In the genomic region with DNA sequence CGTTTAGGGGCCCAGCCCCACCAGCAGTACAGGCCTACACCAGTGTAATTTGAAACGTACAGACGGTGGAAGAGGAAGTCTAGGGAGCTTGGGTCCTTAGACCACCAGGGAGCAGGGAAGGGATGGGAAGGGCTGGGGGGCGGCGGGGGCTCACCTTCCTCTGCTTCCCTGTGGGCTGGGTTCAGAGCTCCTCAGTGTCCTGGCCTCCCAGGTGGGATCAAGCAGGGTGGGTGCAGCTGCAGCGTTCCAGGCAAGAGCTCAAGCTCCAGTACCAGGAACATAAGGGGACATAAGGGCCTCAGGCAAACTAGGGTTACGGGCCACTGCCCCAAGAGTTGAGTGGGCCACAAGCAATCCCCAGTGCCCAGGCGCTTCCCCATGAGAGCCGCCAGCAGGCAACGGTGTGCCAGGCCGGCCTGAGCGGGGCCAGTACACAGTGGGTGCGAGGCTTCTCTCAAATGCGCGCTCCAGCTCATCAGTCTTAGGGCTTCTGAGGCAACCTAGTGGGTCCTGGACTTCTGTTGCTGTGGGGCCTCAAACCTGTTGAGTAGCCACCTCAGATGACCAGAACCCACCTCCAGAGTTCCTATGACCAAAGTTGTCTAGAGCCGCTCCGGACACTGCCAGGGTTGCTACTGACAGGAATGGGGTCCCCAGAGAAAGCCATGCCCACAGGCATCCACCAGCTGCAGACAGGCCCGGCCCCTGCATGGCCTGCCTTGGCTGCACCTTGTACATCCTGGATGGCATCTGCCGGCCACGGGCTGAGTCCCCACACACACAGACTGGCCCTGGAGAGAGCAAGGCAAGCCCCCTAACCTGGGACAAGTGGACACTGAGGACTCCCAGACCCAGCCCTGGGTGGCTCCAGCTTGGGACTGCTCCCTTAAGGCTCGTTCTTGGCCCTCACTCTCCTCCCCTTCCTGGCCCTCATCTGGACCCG, we compare ENCODE assay signal across 8 cellular contexts. TPM values are rescaled to one million over a fixed set of nuclear protein-coding genes. Genes with fewer than 3 reads are reported as not detected.
DNase-seq lines count a peak whose midpoint lies in the region; ATAC-seq, FAIRE-seq and TF ChIP-seq lines count a peak whose summit lies in the region.
"Had no signal": no experiment of that assay in that cellular context is flagged by ENCODE, and none has a peak within 500 bp of the region (broad histone marks: within the 10 kb centered on the region; RNA-seq: fewer than 3 reads in every experiment).

No MANE protein-coding gene starts in this region.

- POLR2A ChIA-PET in GM12878 (lab: Charles Lee) = interaction anchor here (0.5 to 0.6 kb wide), 4 partner anchors 14 to 74 kb away, joined by 3 to 5 read pairs (median 4); no protein-coding TSS in a partner anchor

- RAD21 ChIA-PET in GM12878 (lab: Charles Lee; ENCODE audit: unreplicated experiment) = interaction anchor here (1.7 kb wide), 1 partner anchor 19 kb away, joined by 8 read pairs; the partner anchor contains the start of gene ANKRD39

- in situ Hi-C loops in GM12878 (cut with MboI) = no loop called here

- BruUV-seq in GM12878 (replicated peaks; lab: Mats Ljungman, UMichigan) = no TSS peak

- 83% methylated on average over 20 of the region's 22 CpGs for WGBS in GM12878 (ENCODE audit: insufficient coverage, insufficient replicate concordance, low lambda C conversion rate, missing lambda C conversion rate)

- TF ChIP-seq POLR2A in GM12878 (IDR thresholded peaks at IDR 0.05; ENCODE audit: low read depth, low read length) = no peak

- peak overlapping the region; percentile 57 for H2AFZ ChIP-seq in GM12878 (ENCODE audit: control insufficient read depth, low read depth, low read length)
- H2AFZ ChIP-seq in parathyroid adenoma = peak overlapping the region; percentile 63
- H2AFZ ChIP-seq: GM23248 had no signal

- CTCF ChIA-PET in GM12878 (lab: Yijun Ruan, JAX) = interaction anchor here (1.8 kb wide), 1 partner anchor 19 kb away, joined by 6 read pairs; the partner anchor contains the start of gene ANKRD39

- DNase-seq in GM12878 (ENCODE audit: low read depth, low spot score) = no peak
- DNase-seq in AG08395 (ENCODE audit: low spot score) = no peak
- DNase-seq in left lung = no peak
- DNase-seq: GM23248 had no signal

- H3K27me3 ChIP-seq in GM12878 (replicated peaks in 1 of 2; ENCODE audit: control insufficient read depth in 2 of 2, insufficient read depth in 2 of 2, low read length in 1 of 2) = no peaks in the 10 kb centered on the region
- H3K27me3 ChIP-seq in parathyroid adenoma (ENCODE audit: control insufficient read depth, insufficient read depth, low read length) = no peaks in the 10 kb centered on the region
- H3K27me3 ChIP-seq in left lung = no peaks in the 10 kb centered on the region

- TF ChIP-seq CTCF in GM12878 (IDR thresholded peaks at IDR 0.05 in 2 of 3, conservative IDR thresholded peaks at IDR 0.05 in 1 of 3; ENCODE audit: control insufficient read depth in 2 of 3, extremely low read depth in 1 of 3, insufficient read depth in 1 of 3, low read depth in 3 of 3, low read length in 3 of 3) (no peak), parathyroid adenoma (IDR thresholded peaks at IDR 0.05) (no peak), left lung (IDR thresholded peaks at IDR 0.05) (no peak)

- H3K9me3 ChIP-seq in GM12878 (replicated peaks; ENCODE audit: control insufficient read depth, insufficient read depth, low read length) (no peaks in the 10 kb centered on the region), parathyroid adenoma (ENCODE audit: control insufficient read depth, low read length) (no peaks in the 10 kb centered on the region), left lung (no peaks in the 10 kb centered on the region)

- no peaks in the 10 kb centered on the region for H4K20me1 ChIP-seq in GM12878 (ENCODE audit: control insufficient read depth, insufficient read depth)

- no peak overlapping the region for H3K4me3 ChIP-seq in GM12878
- H3K4me3 ChIP-seq in parathyroid adenoma (ENCODE audit: low read depth, low read length) = no peak overlapping the region
- H3K4me3 ChIP-seq in left lung = no peak overlapping the region
- H3K4me3 ChIP-seq: GM23248 had no signal

- TF ChIP-seq EP300 in GM12878 (IDR thresholded peaks at IDR 0.05; ENCODE audit: borderline replicate concordance in 1 of 2, control insufficient read depth in 1 of 2, low read depth in 2 of 2, low read length in 2 of 2) = no peak

- no peak for TF ChIP-seq RAD21 in GM12878 (IDR thresholded peaks at IDR 0.05; ENCODE audit: insufficient read depth, low read depth, low read length)

- H3K79me2 ChIP-seq in GM12878 (ENCODE audit: control insufficient read depth, insufficient read depth, low read length) (no peaks in the 10 kb centered on the region), parathyroid adenoma (no peaks in the 10 kb centered on the region)

- ATAC-seq in GM19397 (IDR thresholded peaks at IDR 0.05; ENCODE audit: unreplicated experiment) (peak; percentile 9), HG03342 (IDR thresholded peaks at IDR 0.05; ENCODE audit: unreplicated experiment) (peak; percentile 11), GM12878 (no peak; the same call in 2 of the 3 replicates), left lung (no peak), HG03280 (IDR thresholded peaks at IDR 0.05; ENCODE audit: unreplicated experiment) (no peak)

- SMC1A ChIA-PET in GM12878 (lab: Charles Lee; ENCODE audit: uncharacterized antibody, unreplicated experiment) = no interaction called here

- H3K4me1 ChIP-seq in GM12878 (ENCODE audit: control insufficient read depth, insufficient read depth, low read length) (peaks cover 9% of the 10 kb centered on the region), parathyroid adenoma (peaks cover 19% of the 10 kb centered on the region), left lung (peaks cover 0 to 11% of the 10 kb centered on the region in 2 donors)

- intact Hi-C loops in GM12878 (cut with micrococcal nuclease; ENCODE audit: unreplicated experiment) (no loop called here), left lung (cut with DNase I) (no loop called here)

- H3K9ac ChIP-seq in GM12878 (ENCODE audit: control insufficient read depth, insufficient read depth, low read length) (no peak overlapping the region), parathyroid adenoma (no peak overlapping the region)
- H3K9ac ChIP-seq: GM23248 had no signal

- H3K36me3 ChIP-seq in GM12878 (ENCODE audit: control insufficient read depth in 2 of 2, insufficient read depth in 2 of 2, low read length in 1 of 2) = peaks cover 0 to 4% of the 10 kb centered on the region in 2 experiments; a peak in 2 of 4 replicates
- no peaks in the 10 kb centered on the region for H3K36me3 ChIP-seq in parathyroid adenoma (ENCODE audit: control insufficient read depth, insufficient read depth, low read length)
- peaks cover 0 to 24% of the 10 kb centered on the region in 2 donors for H3K36me3 ChIP-seq in left lung

- H3K27ac ChIP-seq in GM12878 (ENCODE audit: control insufficient read depth, insufficient read depth) (no peak overlapping the region; the same call in 1 of the 2 replicates), parathyroid adenoma (no peak overlapping the region), left lung (no peak overlapping the region)
- H3K27ac ChIP-seq: GM23248 had no signal

- no peak overlapping the region; the same call in 1 of the 2 replicates for H3K4me2 ChIP-seq in GM12878 (ENCODE audit: control insufficient read depth, insufficient read depth)
- H3K4me2 ChIP-seq in parathyroid adenoma (ENCODE audit: low read length) = no peak overlapping the region

- FAIRE-seq in GM12878 (lab: Jason Lieb, UNC) = no peak

RNA-seq across cellular contexts. Expression of gene ANKRD23, which starts 5.2 kb away (rescaled TPM):
- 12.3 and 15.0 TPM in 2 replicates for total RNA-seq in GM12878 (2013; cell fraction: nucleolus; rRNA removed)
- total RNA-seq in GM12878 (2014; rRNA removed) (2.7 and 3.3 TPM in 2 replicates), GM12878 (2014; rRNA removed; fragmentation: Illumina TruSeq; extraction: Trizol) (2.6 and 2.8 TPM in 2 replicates), GM12878 (2021) (3.5 and 3.9 TPM in 2 replicates), left lung (1 to 10 TPM; 3.0 to 3.3 TPM)
- polyA plus RNA-seq in GM12878 (2011; ENCODE audit: low read depth) = 1.00 TPM
- polyA plus RNA-seq in GM12878 (2011; rRNA removed) (1.7 and 2.3 TPM in 2 replicates), GM12878 (2014; fragmentation: Illumina TruSeq; extraction: Trizol) (1.5 and 2.0 TPM in 2 replicates), GM12878 (2014; fragmentation: Nextera tagmentation; extraction: Ambion mirVana) (under 1 TPM; 0.34 to 0.77 TPM), GM12878 (2014; rRNA removed) (5.3 and 6.2 TPM in 2 replicates), GM12878 (2016; fragmentation: Nextera tagmentation; extraction: Ambion mirVana) (1 to 10 TPM; 2.6 to 2.8 TPM)
- 1.1 and 2.2 TPM in 2 replicates for polyA plus RNA-seq in GM12878 (2011; cell fraction: cytosol; rRNA removed)
- polyA plus RNA-seq in GM12878 (2011; cell fraction: nucleus; rRNA removed) = 17.6 and 25.2 TPM in 2 replicates
- polyA plus RNA-seq in GM12878 (2012) = 2.0 and 2.6 TPM in 2 replicates
- 1.6 and 1.9 TPM in 2 replicates for polyA minus RNA-seq in GM12878 (2011; rRNA and poly(A)+ RNA removed)
- polyA minus RNA-seq in GM12878 (2011; cell fraction: cytosol; rRNA and poly(A)+ RNA removed) = 0.94 TPM in 1 of 2 replicates, not detected in the other
- polyA minus RNA-seq in GM12878 (2011; cell fraction: nucleus; rRNA and poly(A)+ RNA removed) = 3.1 and 4.7 TPM in 2 replicates

RNA-seq across cellular contexts. Expression of gene ANKRD39, which starts 19.2 kb away (rescaled TPM):
- 24.3 and 25.0 TPM in 2 replicates for total RNA-seq in GM12878 (2013; cell fraction: nucleolus; rRNA removed)
- 30.0 and 32.1 TPM in 2 replicates for total RNA-seq in GM12878 (2014; rRNA removed)
- 11.2 and 11.5 TPM in 2 replicates for total RNA-seq in GM12878 (2014; rRNA removed; fragmentation: Illumina TruSeq; extraction: Trizol)
- total RNA-seq in GM12878 (2021) = 23.0 and 24.9 TPM in 2 replicates
- polyA plus RNA-seq in GM12878 (2011; ENCODE audit: low read depth) = 8.5 TPM
- polyA plus RNA-seq in GM12878 (2011; rRNA removed) = 9.1 and 18.6 TPM in 2 replicates
- polyA plus RNA-seq in GM12878 (2011; cell fraction: cytosol; rRNA removed) = 18.4 and 28.0 TPM in 2 replicates
- polyA plus RNA-seq in GM12878 (2011; cell fraction: nucleus; rRNA removed) = 25.2 and 29.1 TPM in 2 replicates
- polyA plus RNA-seq in GM12878 (2012) = 16.2 and 19.1 TPM in 2 replicates
- 1.8 and 7.4 TPM in 2 replicates for polyA plus RNA-seq in GM12878 (2014; fragmentation: Illumina TruSeq; extraction: Trizol)
- 10 to 100 TPM; 18.0 to 22.5 TPM for polyA plus RNA-seq in GM12878 (2014; fragmentation: Nextera tagmentation; extraction: Ambion mirVana)
- polyA plus RNA-seq in GM12878 (2014; rRNA removed) = 31.8 and 37.9 TPM in 2 replicates
- 10 to 100 TPM; 30.3 to 36.2 TPM for polyA plus RNA-seq in GM12878 (2016; fragmentation: Nextera tagmentation; extraction: Ambion mirVana)
- polyA minus RNA-seq in GM12878 (2011; rRNA and poly(A)+ RNA removed) = 7.2 and 13.4 TPM in 2 replicates
- polyA minus RNA-seq in GM12878 (2011; cell fraction: cytosol; rRNA and poly(A)+ RNA removed) = 4.2 and 4.8 TPM in 2 replicates
- polyA minus RNA-seq in GM12878 (2011; cell fraction: nucleus; rRNA and poly(A)+ RNA removed) = 4.8 and 9.9 TPM in 2 replicates
- 10 to 100 TPM; 11.8 to 11.9 TPM for total RNA-seq in left lung

RNA-seq across cellular contexts. Expression of gene CNNM3, which starts 22.5 kb away (rescaled TPM):
- 20.3 and 22.8 TPM in 2 replicates for total RNA-seq in GM12878 (2013; cell fraction: nucleolus; rRNA removed)
- total RNA-seq in GM12878 (2014; rRNA removed) (4.0 and 4.7 TPM in 2 replicates), GM12878 (2014; rRNA removed; fragmentation: Illumina TruSeq; extraction: Trizol) (2.8 and 3.2 TPM in 2 replicates), GM12878 (2021) (14.3 and 14.9 TPM in 2 replicates), left lung (10 to 100 TPM; 24.8 to 29.0 TPM)
- 3.6 TPM for polyA plus RNA-seq in GM12878 (2011; ENCODE audit: low read depth)
- polyA plus RNA-seq in GM12878 (2011; rRNA removed) (3.2 and 9.6 TPM in 2 replicates), GM12878 (2014; fragmentation: Illumina TruSeq; extraction: Trizol) (1.8 and 7.9 TPM in 2 replicates), GM12878 (2014; fragmentation: Nextera tagmentation; extraction: Ambion mirVana) (1 to 10 TPM in 1 of 2 experiments, under 1 TPM in 1; 0.72 to 1.9 TPM), GM12878 (2014; rRNA removed) (7.6 and 9.5 TPM in 2 replicates), GM12878 (2016; fragmentation: Nextera tagmentation; extraction: Ambion mirVana) (1 to 10 TPM; 2.6 to 3.0 TPM)
- 12.6 and 16.8 TPM in 2 replicates for polyA plus RNA-seq in GM12878 (2011; cell fraction: cytosol; rRNA removed)
- polyA plus RNA-seq in GM12878 (2011; cell fraction: nucleus; rRNA removed) = 28.6 and 33.7 TPM in 2 replicates
- polyA plus RNA-seq in GM12878 (2012) = 7.6 and 8.5 TPM in 2 replicates
- polyA minus RNA-seq in GM12878 (2011; rRNA and poly(A)+ RNA removed) = 15.1 and 29.7 TPM in 2 replicates
- polyA minus RNA-seq in GM12878 (2011; cell fraction: cytosol; rRNA and poly(A)+ RNA removed) = 14.7 and 16.7 TPM in 2 replicates
- 10.8 and 21.8 TPM in 2 replicates for polyA minus RNA-seq in GM12878 (2011; cell fraction: nucleus; rRNA and poly(A)+ RNA removed)

RNA-seq across cellular contexts. Expression of gene SEMA4C, which starts 31.3 kb away (rescaled TPM):
- 47.1 and 54.6 TPM in 2 replicates for total RNA-seq in GM12878 (2013; cell fraction: nucleolus; rRNA removed)
- total RNA-seq in GM12878 (2014; rRNA removed) (15.8 and 16.5 TPM in 2 replicates), GM12878 (2014; rRNA removed; fragmentation: Illumina TruSeq; extraction: Trizol) (6.3 and 7.2 TPM in 2 replicates), GM12878 (2021) (21.6 and 26.1 TPM in 2 replicates), left lung (10 to 100 TPM; 25.9 to 28.6 TPM)
- 4.8 TPM for polyA plus RNA-seq in GM12878 (2011; ENCODE audit: low read depth)
- polyA plus RNA-seq in GM12878 (2011; rRNA removed) (10.6 and 20.8 TPM in 2 replicates), GM12878 (2014; fragmentation: Illumina TruSeq; extraction: Trizol) (3.8 and 6.5 TPM in 2 replicates), GM12878 (2014; fragmentation: Nextera tagmentation; extraction: Ambion mirVana) (under 1 TPM; 0.06 to 0.18 TPM), GM12878 (2014; rRNA removed) (17.5 and 18.0 TPM in 2 replicates), GM12878 (2016; fragmentation: Nextera tagmentation; extraction: Ambion mirVana) (1 to 10 TPM; 5.3 to 6.4 TPM)
- polyA plus RNA-seq in GM12878 (2011; cell fraction: cytosol; rRNA removed) = 19.6 and 26.6 TPM in 2 replicates
- polyA plus RNA-seq in GM12878 (2011; cell fraction: nucleus; rRNA removed) = 81.6 and 88.9 TPM in 2 replicates
- polyA plus RNA-seq in GM12878 (2012) = 10.6 and 12.7 TPM in 2 replicates
- polyA minus RNA-seq in GM12878 (2011; rRNA and poly(A)+ RNA removed) = 26.9 and 31.0 TPM in 2 replicates
- 13.6 and 15.0 TPM in 2 replicates for polyA minus RNA-seq in GM12878 (2011; cell fraction: cytosol; rRNA and poly(A)+ RNA removed)
- 14.1 and 24.3 TPM in 2 replicates for polyA minus RNA-seq in GM12878 (2011; cell fraction: nucleus; rRNA and poly(A)+ RNA removed)

Comparison
In these comparisons a context has a peak if more than half of its experiments do, and no peak if none do; other contexts are left out.
1. ATAC-seq: peak in GM19397 (single experiment) and HG03342 (single experiment); none in GM12878 (single experiment), left lung (single experiment) and HG03280 (single experiment).